Comparison of ENCODE assay signal across 25 cellular contexts in genomic region chr7:32158751-32159360, GRCh38.
DNase-seq lines count a peak whose midpoint lies in the region; ATAC-seq, FAIRE-seq and TF ChIP-seq lines count a peak whose summit lies in the region.
"Had no signal": no experiment of that assay in that cellular context is flagged by ENCODE, and none has a peak within 500 bp of the region (broad histone marks: within the 10 kb centered on the region; RNA-seq: fewer than 3 reads in every experiment).

No MANE protein-coding gene starts in this region.

- H3K9me3 ChIP-seq in astrocyte (ENCODE audit: insufficient read depth, low read depth, low read length) = no peaks in the 10 kb centered on the region
- H3K9me3 ChIP-seq: breast epithelium had no signal

- no peak overlapping the region for H3K4me3 Mint-ChIP-seq in HFFc6
- H3K4me3 Mint-ChIP-seq in astrocyte (ENCODE audit: unreplicated experiment) = no peak overlapping the region
- H3K4me3 Mint-ChIP-seq in MCF 10A (ENCODE audit: unreplicated experiment) = no peak overlapping the region
- H3K4me3 Mint-ChIP-seq: activated T-cell treated with anti-CD3 and anti-CD28 coated beads, Interleukin-2, amount 50 U/mL, for 4 hours; endodermal cell; naive thymus-derived CD8-positive, alpha-beta T cell; T-helper 1 cell treated with Interleukin-12 subunit alpha and Interleukin-12 subunit beta and Interleukin-4 antibody, amounts not matched to agents 30 μg/mL and 1 μg/mL, for 36 hours had no signal

- H3K4me2 ChIP-seq in astrocyte (ENCODE audit: low read length) = no peak overlapping the region
- H3K4me2 ChIP-seq: smooth muscle cell had no signal

- intact Hi-C loops in left colon (cut with DNase I, micrococcal nuclease) = no loop called here
- intact Hi-C loops in MCF 10A (cut with micrococcal nuclease) = no loop called here

- peak; percentile 21 for DNase-seq in DMS53 (lab: John Stamatoyannopoulos, UW)
- no peak for DNase-seq in DMS53 treated with DMSO at 0.1 percent for 48 hours (lab: John Stamatoyannopoulos, UW; ENCODE audit: unreplicated experiment)
- DNase-seq in HFFc6 = no peak
- DNase-seq in astrocyte (ENCODE audit: low read depth) = peak; percentile 35
- no peak for DNase-seq in left colon
- no peak for DNase-seq in MCF 10A (ENCODE audit: unreplicated experiment)
- DNase-seq in SIG-M5 (lab: John Stamatoyannopoulos, UW) = no peak
- DNase-seq in hepatic stellate cell (ENCODE audit: low spot score) = no peak
- DNase-seq: 8988T; activated CD4-positive, alpha-beta T cell treated with anti-CD3 and anti-CD28 coated beads for 48 hours; activated T-cell treated with anti-CD3 and anti-CD28 coated beads, Interleukin-2, amount 50 U/mL, for 4 hours; AML-193; DND-41; endodermal cell; naive thymus-derived CD8-positive, alpha-beta T cell; NCI-H1417 treated with DMSO at 0.1 percent for 48 hours; NK-92 treated with Interleukin-12 subunit alpha and Interleukin-12 subunit beta, amount 100 ng/mL, for 24 hours; stimulated activated CD4-positive, alpha-beta T cell treated with anti-CD3 and anti-CD28 coated beads, Interleukin-2, amount 100 ng/mL, for 24 hours; substantia nigra had no signal

- peak; percentile 60 for FAIRE-seq in astrocyte (lab: Jason Lieb, UNC)

- CTCF ChIA-PET in MCF 10A (lab: Yijun Ruan, JAX) = interaction anchor here (0.6 to 0.7 kb wide), 2 partner anchors 105 to 1024 kb away, joined by 3 read pairs; no protein-coding TSS in a partner anchor

- 0 out of 2 replicates have a peak, but pooled peaks cover 4% of the 10 kb centered on the region for H3K36me3 Mint-ChIP-seq in HFFc6 (ENCODE audit: low read depth)
- H3K36me3 Mint-ChIP-seq in astrocyte (ENCODE audit: low read depth, unreplicated experiment) = no peaks in the 10 kb centered on the region
- no peaks in the 10 kb centered on the region for H3K36me3 Mint-ChIP-seq in MCF 10A (ENCODE audit: insufficient read depth, unreplicated experiment)
- H3K36me3 Mint-ChIP-seq: naive thymus-derived CD8-positive, alpha-beta T cell had no signal

- H3K27me3 Mint-ChIP-seq in HFFc6 (ENCODE audit: insufficient read depth) (no peaks in the 10 kb centered on the region), astrocyte (ENCODE audit: low read depth, unreplicated experiment) (no peaks in the 10 kb centered on the region), MCF 10A (ENCODE audit: insufficient read depth, unreplicated experiment) (no peaks in the 10 kb centered on the region)

- H3K27ac Mint-ChIP-seq in HFFc6 (peak overlapping the region; percentile 2; the same call in 1 of the 2 replicates), astrocyte (ENCODE audit: unreplicated experiment) (peak overlapping the region; percentile 41), MCF 10A (ENCODE audit: low read depth, unreplicated experiment) (no peak overlapping the region)
- H3K27ac Mint-ChIP-seq: endodermal cell; naive thymus-derived CD8-positive, alpha-beta T cell; T-helper 1 cell treated with Interleukin-12 subunit alpha and Interleukin-12 subunit beta and Interleukin-4 antibody, amounts not matched to agents 30 μg/mL and 1 μg/mL, for 36 hours had no signal

- H3K4me3 ChIP-seq in astrocyte (ENCODE audit: insufficient read depth, low read depth, low read length) = no peak overlapping the region
- H3K4me3 ChIP-seq: breast epithelium, coronary artery, smooth muscle cell had no signal

- H4K20me1 ChIP-seq in astrocyte (ENCODE audit: insufficient read depth, low read length) = no peaks in the 10 kb centered on the region

- BruUV-seq in MCF 10A (replicated peaks; lab: Mats Ljungman, UMichigan) = no TSS peak

- H3K79me2 ChIP-seq in astrocyte (ENCODE audit: insufficient read depth, low read length) = no peaks in the 10 kb centered on the region

- H3K36me3 ChIP-seq in astrocyte (ENCODE audit: insufficient read depth, low read length) = no peaks in the 10 kb centered on the region
- H3K36me3 ChIP-seq: breast epithelium had no signal

- POLR2A ChIA-PET in MCF 10A (lab: Yijun Ruan, JAX) = no interaction called here

- TF ChIP-seq CTCF in HFFc6 (IDR thresholded peaks at IDR 0.05) (no peak), astrocyte (IDR thresholded peaks at IDR 0.05; ENCODE audit: insufficient read depth, low read depth, low read length) (no peak), MCF 10A (IDR thresholded peaks at IDR 0.05; ENCODE audit: unreplicated experiment) (no peak)

- H3K4me1 Mint-ChIP-seq in HFFc6 (ENCODE audit: low read depth) (peaks cover 50% of the 10 kb centered on the region; the same call in 1 of the 2 replicates), astrocyte (ENCODE audit: low read depth, unreplicated experiment) (peaks cover 47% of the 10 kb centered on the region), MCF 10A (ENCODE audit: insufficient read depth, unreplicated experiment) (peaks cover 16% of the 10 kb centered on the region)

- peak; percentile 69 for ATAC-seq in left colon
- ATAC-seq: activated T-cell treated with anti-CD3 and anti-CD28 coated beads, Interleukin-2, amount 50 U/mL, for 4 hours; HCT116; left lobe of liver; naive thymus-derived CD8-positive, alpha-beta T cell had no signal

- H3K9me3 Mint-ChIP-seq in HFFc6 = peaks cover 11% of the 10 kb centered on the region; the same call in 1 of the 2 replicates
- H3K9me3 Mint-ChIP-seq in astrocyte (ENCODE audit: unreplicated experiment) = no peaks in the 10 kb centered on the region
- no peaks in the 10 kb centered on the region for H3K9me3 Mint-ChIP-seq in MCF 10A (ENCODE audit: unreplicated experiment)
- H3K9me3 Mint-ChIP-seq: activated T-cell treated with anti-CD3 and anti-CD28 coated beads, Interleukin-2, amount 50 U/mL, for 4 hours; endodermal cell; T-helper 1 cell treated with Interleukin-12 subunit alpha and Interleukin-12 subunit beta and Interleukin-4 antibody, amounts not matched to agents 30 μg/mL and 1 μg/mL, for 36 hours had no signal

- peak overlapping the region; percentile 19 for H2AFZ ChIP-seq in astrocyte (ENCODE audit: low read depth, low read length)

- H3K27me3 ChIP-seq in astrocyte (ENCODE audit: insufficient read depth, low read length) = no peaks in the 10 kb centered on the region
- H3K27me3 ChIP-seq: breast epithelium had no signal

- no peak overlapping the region for H3K27ac ChIP-seq in astrocyte (ENCODE audit: low read depth, low read length)
- H3K27ac ChIP-seq: breast epithelium, coronary artery had no signal

- H3K9ac ChIP-seq in astrocyte (ENCODE audit: low read length) = no peak overlapping the region

- H3K4me1 ChIP-seq in astrocyte (ENCODE audit: insufficient read depth, low read length) = peaks cover 47% of the 10 kb centered on the region
- H3K4me1 ChIP-seq: breast epithelium had no signal

Comparison
In these comparisons a context has a peak if more than half of its experiments do, and no peak if none do; other contexts are left out.
1. DNase-seq: peak in DMS53 (single experiment) and astrocyte (single experiment); none in DMS53 treated with DMSO at 0.1 percent for 48 hours (single experiment), HFFc6 (single experiment), left colon (0 of 2), MCF 10A (single experiment), SIG-M5 (single experiment) and hepatic stellate cell (single experiment).